Comparison of ENCODE assay signal across 30 cellular contexts in the genomic region with DNA sequence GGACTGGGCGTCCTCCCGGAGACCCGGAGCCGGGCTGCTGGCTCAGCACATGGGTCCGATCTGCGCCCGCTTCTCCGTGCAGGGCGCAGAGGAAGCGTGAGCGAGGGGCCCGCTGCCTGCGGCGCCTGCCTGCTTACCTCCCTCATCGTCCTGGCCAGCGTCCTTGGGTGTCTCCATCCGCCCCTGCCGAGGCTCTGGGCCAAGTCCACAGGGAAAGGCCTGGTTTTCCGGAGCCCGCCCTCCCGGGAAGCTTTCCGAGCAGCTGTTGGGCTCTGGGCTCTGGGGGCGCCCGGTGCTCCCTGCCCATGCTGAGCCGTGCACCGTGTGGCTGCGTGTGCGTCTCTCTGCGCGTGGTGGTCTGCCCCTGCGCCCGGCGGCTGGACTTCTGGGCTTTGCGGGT. TPM values are rescaled to one million over a fixed set of nuclear protein-coding genes. Genes with fewer than 3 reads are reported as not detected.
DNase-seq lines count a peak whose midpoint lies in the region; ATAC-seq and TF ChIP-seq lines count a peak whose summit lies in the region.
"Had no signal": no experiment of that assay in that cellular context is flagged by ENCODE, and none has a peak within 500 bp of the region (broad histone marks: within the 10 kb centered on the region; RNA-seq: fewer than 3 reads in every experiment).

No MANE protein-coding gene starts in this region.

- H3K79me2 ChIP-seq in hepatocyte = no peaks in the 10 kb centered on the region

- H2AFZ ChIP-seq in hepatocyte = no peak overlapping the region

- H3K9me3 Mint-ChIP-seq in Calu3 (ENCODE audit: low read depth, unreplicated experiment) = no peaks in the 10 kb centered on the region
- H3K9me3 Mint-ChIP-seq in progenitor cell of endocrine pancreas (ENCODE audit: low read depth) = no peaks in the 10 kb centered on the region
- H3K9me3 Mint-ChIP-seq in stimulated activated effector memory CD8-positive, alpha-beta T cell treated with anti-CD3 and anti-CD28 coated beads, Interleukin-12 subunit alpha, Interleukin-12 subunit beta, amount 100 ng/mL, for 72 hours = no peaks in the 10 kb centered on the region
- H3K9me3 Mint-ChIP-seq: activated naive CD8-positive, alpha-beta T cell treated with anti-CD3 and anti-CD28 coated beads for 36 hours; central memory CD8-positive, alpha-beta T cell; dendritic cell treated with granulocyte-macrophage colony-stimulating factor and Interleukin-4, amounts not matched to agents 40 ng/mL and 50 ng/mL, for 4 days; nephron progenitor cell; stimulated activated naive CD8-positive, alpha-beta T cell treated with anti-CD3 and anti-CD28 coated beads, Interleukin-15, Interleukin-2, amounts not matched to agents 100 ng/mL and 50 ng/mL, for 24 hours had no signal

- H3K4me2 ChIP-seq in hepatocyte = peak overlapping the region; percentile 65
- H3K4me2 ChIP-seq: BLaER1 had no signal

- H3K4me1 Mint-ChIP-seq in Calu3 (ENCODE audit: low read depth, unreplicated experiment) = peaks cover 13% of the 10 kb centered on the region
- peaks cover 9% of the 10 kb centered on the region for H3K4me1 Mint-ChIP-seq in progenitor cell of endocrine pancreas (ENCODE audit: low read depth)
- no peaks in the 10 kb centered on the region for H3K4me1 Mint-ChIP-seq in stimulated activated effector memory CD8-positive, alpha-beta T cell treated with anti-CD3 and anti-CD28 coated beads, Interleukin-12 subunit alpha, Interleukin-12 subunit beta, amount 100 ng/mL, for 72 hours
- H3K4me1 Mint-ChIP-seq: activated naive CD8-positive, alpha-beta T cell treated with anti-CD3 and anti-CD28 coated beads for 36 hours; central memory CD8-positive, alpha-beta T cell had no signal

- POLR2A ChIA-PET in RWPE1 (lab: Yijun Ruan, JAX; ENCODE audit: low non-redundant PET) = no interaction called here

- H3K36me3 Mint-ChIP-seq in Calu3 (ENCODE audit: insufficient read depth, unreplicated experiment) (no peaks in the 10 kb centered on the region), progenitor cell of endocrine pancreas (ENCODE audit: insufficient read depth) (no peaks in the 10 kb centered on the region)
- no peaks in the 10 kb centered on the region for H3K36me3 Mint-ChIP-seq in stimulated activated effector memory CD8-positive, alpha-beta T cell treated with anti-CD3 and anti-CD28 coated beads, Interleukin-12 subunit alpha, Interleukin-12 subunit beta, amount 100 ng/mL, for 72 hours
- H3K36me3 Mint-ChIP-seq: activated naive CD8-positive, alpha-beta T cell treated with anti-CD3 and anti-CD28 coated beads for 36 hours had no signal

- no peaks in the 10 kb centered on the region for H3K36me3 ChIP-seq in hepatocyte (replicated peaks; ENCODE audit: insufficient read depth, low read depth)
- H3K36me3 ChIP-seq: tibial artery had no signal

- H4K20me1 ChIP-seq in hepatocyte (ENCODE audit: insufficient read depth, poor library complexity, severe bottlenecking) = no peaks in the 10 kb centered on the region

- no peaks in the 10 kb centered on the region for H3K27me3 ChIP-seq in hepatocyte
- H3K27me3 ChIP-seq: BLaER1 had no signal

- WGBS in hepatocyte (ENCODE audit: low lambda C conversion rate, missing lambda C conversion rate) = 96% methylated on average over 26 of the region's 34 CpGs

- CTCF ChIA-PET in Calu3 (lab: Charles Lee) (no interaction called here), RWPE1 (lab: Yijun Ruan, JAX) (interaction anchor here (0.7 kb wide), 1 partner anchor 12 kb away, joined by 5 read pairs; no protein-coding TSS in a partner anchor)

- H3K27me3 Mint-ChIP-seq in Calu3 (ENCODE audit: unreplicated experiment) (peaks cover 40% of the 10 kb centered on the region), progenitor cell of endocrine pancreas (peaks cover 5% of the 10 kb centered on the region)
- H3K27me3 Mint-ChIP-seq: activated naive CD8-positive, alpha-beta T cell treated with anti-CD3 and anti-CD28 coated beads for 36 hours; central memory CD8-positive, alpha-beta T cell; dendritic cell treated with granulocyte-macrophage colony-stimulating factor and Interleukin-4, amounts not matched to agents 40 ng/mL and 50 ng/mL, for 4 days; stimulated activated naive CD8-positive, alpha-beta T cell treated with anti-CD3 and anti-CD28 coated beads, Interleukin-15, Interleukin-2, amounts not matched to agents 100 ng/mL and 50 ng/mL, for 24 hours had no signal

- no peak for ATAC-seq in stimulated activated effector memory CD8-positive, alpha-beta T cell treated with anti-CD3 and anti-CD28 coated beads, Interleukin-12 subunit alpha, Interleukin-12 subunit beta, amount 100 ng/mL, for 72 hours

- H3K4me1 ChIP-seq in hepatocyte (ENCODE audit: insufficient read depth) = peaks cover 4% of the 10 kb centered on the region
- H3K4me1 ChIP-seq: tibial artery had no signal

- no peak for DNase-seq in Calu3
- peak; percentile 26 for DNase-seq in RWPE1 (ENCODE audit: low spot score)
- DNase-seq in hepatocyte (ENCODE audit: low spot score) = no peak
- DNase-seq in progenitor cell of endocrine pancreas (ENCODE audit: low spot score, unreplicated experiment) = no peak
- no peak for DNase-seq in kidney glomerular epithelial cell (lab: John Stamatoyannopoulos, UW)
- DNase-seq in stimulated activated CD4-positive, alpha-beta T cell treated with anti-CD3 and anti-CD28 coated beads, Interleukin-4, amount 100 ng/mL, for 24 hours = no peak
- no peak for DNase-seq in stimulated activated effector memory CD8-positive, alpha-beta T cell treated with anti-CD3 and anti-CD28 coated beads, Interleukin-12 subunit alpha, Interleukin-12 subunit beta, amount 100 ng/mL, for 72 hours (ENCODE audit: low spot score in 2 of 2)
- DNase-seq in KG1 (lab: John Stamatoyannopoulos, UW) = no peak
- DNase-seq: ACHN; activated CD4-positive, alpha-beta T cell treated with anti-CD3 and anti-CD28 coated beads for 48 hours; activated effector memory CD4-positive, alpha-beta T cell treated with anti-CD3 and anti-CD28 coated beads, Interleukin-2, amount 50 U/mL, for 16 hours; activated naive CD8-positive, alpha-beta T cell treated with anti-CD3 and anti-CD28 coated beads for 36 hours; activated T-cell treated with anti-CD3 and anti-CD28 coated beads, Interleukin-2, amount 50 U/mL, for 1 hour; aorta; DND-41; foreskin melanocyte; Kasumi-1; MV-4-11; NCI-H146; OCI-M1; posterior cingulate gyrus; SHP77; tibial artery had no signal

- H3K4me3 Mint-ChIP-seq in Calu3 (ENCODE audit: low read depth, unreplicated experiment) (peak overlapping the region; percentile 60), progenitor cell of endocrine pancreas (ENCODE audit: low read depth) (peak overlapping the region; percentile 29)
- no peak overlapping the region for H3K4me3 Mint-ChIP-seq in stimulated activated effector memory CD8-positive, alpha-beta T cell treated with anti-CD3 and anti-CD28 coated beads, Interleukin-12 subunit alpha, Interleukin-12 subunit beta, amount 100 ng/mL, for 72 hours
- H3K4me3 Mint-ChIP-seq: activated naive CD8-positive, alpha-beta T cell treated with anti-CD3 and anti-CD28 coated beads for 36 hours; central memory CD8-positive, alpha-beta T cell; dendritic cell treated with granulocyte-macrophage colony-stimulating factor and Interleukin-4, amounts not matched to agents 40 ng/mL and 50 ng/mL, for 4 days; nephron progenitor cell; stimulated activated naive CD8-positive, alpha-beta T cell treated with anti-CD3 and anti-CD28 coated beads, Interleukin-15, Interleukin-2, amounts not matched to agents 100 ng/mL and 50 ng/mL, for 24 hours had no signal

- H3K27ac ChIP-seq in RWPE1 = peak overlapping the region; percentile 65
- H3K27ac ChIP-seq in hepatocyte = no peak overlapping the region
- H3K27ac ChIP-seq: BLaER1, esophagus muscularis mucosa, tibial artery had no signal

- H3K4me3 ChIP-seq in hepatocyte = no peak overlapping the region
- H3K4me3 ChIP-seq: BLaER1, esophagus muscularis mucosa, lung, tibial artery had no signal

- no peaks in the 10 kb centered on the region for H3K9me2 ChIP-seq in hepatocyte (replicated peaks; ENCODE audit: insufficient read depth)

- intact Hi-C loops in Calu3 (cut with micrococcal nuclease; ENCODE audit: unreplicated experiment) = no loop called here

- TF ChIP-seq CTCF in Calu3 (IDR thresholded peaks at IDR 0.05; ENCODE audit: unreplicated experiment) = no peak
- no peak for TF ChIP-seq CTCF in RWPE1 (conservative IDR thresholded peaks at IDR 0.05; ENCODE audit: low read depth)
- TF ChIP-seq CTCF in hepatocyte (IDR thresholded peaks at IDR 0.05; ENCODE audit: poor library complexity) = no peak
- no peak for TF ChIP-seq CTCF in progenitor cell of endocrine pancreas (IDR thresholded peaks at IDR 0.05; ENCODE audit: unreplicated experiment)

- no peaks in the 10 kb centered on the region for H3K9me3 ChIP-seq in hepatocyte (ENCODE audit: low read depth)
- H3K9me3 ChIP-seq: BLaER1, esophagus muscularis mucosa, tibial artery had no signal

- H3K27ac Mint-ChIP-seq in Calu3 (ENCODE audit: unreplicated experiment) (no peak overlapping the region), progenitor cell of endocrine pancreas (peak overlapping the region; percentile 90)
- H3K27ac Mint-ChIP-seq in stimulated activated effector memory CD8-positive, alpha-beta T cell treated with anti-CD3 and anti-CD28 coated beads, Interleukin-12 subunit alpha, Interleukin-12 subunit beta, amount 100 ng/mL, for 72 hours = no peak overlapping the region
- H3K27ac Mint-ChIP-seq: activated naive CD8-positive, alpha-beta T cell treated with anti-CD3 and anti-CD28 coated beads for 36 hours; dendritic cell treated with granulocyte-macrophage colony-stimulating factor and Interleukin-4, amounts not matched to agents 40 ng/mL and 50 ng/mL, for 4 days; nephron progenitor cell; stimulated activated naive CD8-positive, alpha-beta T cell treated with anti-CD3 and anti-CD28 coated beads, Interleukin-15, Interleukin-2, amounts not matched to agents 100 ng/mL and 50 ng/mL, for 24 hours had no signal

- no TSS peak for BruUV-seq in Calu3 (replicated peaks; lab: Mats Ljungman, UMichigan)

RNA-seq across cellular contexts. Expression of a gene that starts 33.6 kb away (rescaled TPM):
- 0.07 TPM in 2 replicates for total RNA-seq in Calu3 (2022)
- total RNA-seq in hepatocyte = 5.0 and 6.1 TPM in 2 replicates
- 3.5 and 4.4 TPM in 2 replicates for polyA plus RNA-seq in hepatocyte
- total RNA-seq in progenitor cell of endocrine pancreas = 7.0 and 7.4 TPM in 2 replicates
